8 cellular contexts compared by ENCODE assay signal in the genomic region with DNA sequence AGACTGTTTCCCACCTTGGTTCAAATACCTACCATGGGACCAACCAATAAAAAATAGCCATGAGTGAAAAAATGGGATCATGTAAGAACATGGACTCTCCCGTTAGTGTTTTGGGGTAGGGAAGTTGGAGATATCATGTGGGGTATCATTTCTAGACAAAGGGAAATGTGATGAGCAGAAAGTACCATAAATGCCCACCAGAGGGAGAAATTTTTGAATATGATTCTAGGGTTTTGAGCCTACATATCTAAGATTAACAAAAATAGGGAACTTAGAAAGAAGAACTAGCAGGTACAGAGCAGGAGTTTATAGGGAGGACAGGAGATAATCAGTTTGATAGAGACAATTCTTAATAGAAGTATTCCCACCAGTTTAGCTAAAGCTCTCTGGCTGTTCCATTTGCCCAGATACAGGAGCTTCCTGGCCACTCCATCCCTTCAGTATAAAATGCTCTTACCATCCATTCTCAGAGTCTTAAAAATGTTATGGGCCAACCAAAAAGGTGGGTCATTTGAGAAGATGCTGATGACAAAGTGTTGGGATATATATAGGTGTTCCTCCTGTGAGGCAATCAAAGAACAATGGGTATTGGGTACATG. TPM values are rescaled to one million over a fixed set of nuclear protein-coding genes. Genes with fewer than 3 reads are reported as not detected.
DNase-seq lines count a peak whose midpoint lies in the region; ATAC-seq and TF ChIP-seq lines count a peak whose summit lies in the region.

No MANE protein-coding gene starts in this region.

- H3K27me3 Mint-ChIP-seq in neural crest cell (ENCODE audit: low read depth), result no peaks in the 10 kb centered on the region

- no peaks in the 10 kb centered on the region for H3K36me3 ChIP-seq in brain microvascular endothelial cell (replicated peaks)

- H3K4me3 ChIP-seq in brain microvascular endothelial cell (ENCODE audit: low read depth, low read length), result no peak overlapping the region

- in situ Hi-C loops in brain microvascular endothelial cell (cut with HindIII; ENCODE audit: low pct_ligation_motif_present, low sequenced_read_pairs), result no loop called here

- DNase-seq in NCI-H2081 (lab: John Stamatoyannopoulos, UW) (peak; percentile 19 to 33), NCI-H2081 treated with DMSO at 0.1 percent for 48 hours (lab: John Stamatoyannopoulos, UW) (no peak), NCI-H1694 (lab: John Stamatoyannopoulos, UW) (peak; percentile 64), brain microvascular endothelial cell (peak; percentile 22), neural crest cell (ENCODE audit: low read depth, low spot score) (no peak), left colon (no peak)

- TF ChIP-seq CTCF in brain microvascular endothelial cell (IDR thresholded peaks at IDR 0.05; ENCODE audit: low read depth, low read length, missing control alignments) (peak; percentile 48), neural crest cell (conservative IDR thresholded peaks at IDR 0.05) (peak; percentile 78)

- H3K9me3 Mint-ChIP-seq in neural crest cell, result no peaks in the 10 kb centered on the region

- peak overlapping the region; percentile 39 for H3K4me3 Mint-ChIP-seq in neural crest cell

- no peak overlapping the region for H3K27ac ChIP-seq in brain microvascular endothelial cell

- intact Hi-C loops in left colon (cut with DNase I, micrococcal nuclease), result loop anchor here in 1 of 2 donors (10.0 kb wide), 1 partner anchor 72 kb away; a partner anchor contains a TSS

- H3K27me3 ChIP-seq in brain microvascular endothelial cell (replicated peaks), result no peaks in the 10 kb centered on the region

- no peaks in the 10 kb centered on the region for H3K36me3 Mint-ChIP-seq in neural crest cell (ENCODE audit: low read depth)

- peaks cover 21% of the 10 kb centered on the region for H3K4me1 Mint-ChIP-seq in neural crest cell

- no peak overlapping the region for H3K27ac Mint-ChIP-seq in neural crest cell (ENCODE audit: unreplicated experiment)

- ATAC-seq in HG03520 (IDR thresholded peaks at IDR 0.05; ENCODE audit: unreplicated experiment) (no peak), HG02763 (IDR thresholded peaks at IDR 0.05; ENCODE audit: unreplicated experiment) (no peak), left colon (no peak)

RNA-seq across cellular contexts. Expression of a gene that starts 3.6 kb away (rescaled TPM):
- total RNA-seq in neural crest cell (28.1 and 29.8 TPM in 2 replicates), left colon (10 to 100 TPM; 15.6 to 16.3 TPM)

Comparison
In these comparisons a context has a peak if more than half of its experiments do, and no peak if none do; other contexts are left out.
1. DNase-seq: peak in NCI-H2081 (2 of 2), NCI-H1694 (single experiment) and brain microvascular endothelial cell (single experiment); none in NCI-H2081 treated with DMSO at 0.1 percent for 48 hours (single experiment), neural crest cell (single experiment) and left colon (0 of 2).